In genomic region chr20:36040571-36040970, GRCh38 we compare ENCODE assay signal across 22 cellular contexts.
"Had no signal": no experiment of that assay in that cellular context is flagged by ENCODE, and none has a peak within 500 bp of the region (broad histone marks: within the 10 kb centered on the region; RNA-seq: fewer than 3 reads in every experiment).

No MANE protein-coding gene starts in this region.

- H3K4me3 ChIP-seq: lower lobe of right lung, right lobe of liver, skin epidermis, stomach, vagina had no signal

- FAIRE-seq: astrocyte, kidney had no signal

- H3K4me1 ChIP-seq: lower lobe of right lung, right lobe of liver, vagina had no signal

- H3K36me3 ChIP-seq: right lobe of liver, vagina had no signal

- H3K9me3 ChIP-seq: lower lobe of right lung, right lobe of liver, stomach, vagina had no signal

- H3K27ac ChIP-seq: lower lobe of right lung, right lobe of liver, skin epidermis, stomach, vagina had no signal

- DNase-seq: activated CD4-positive, alpha-beta memory T cell treated with anti-CD3 and anti-CD28 coated beads for 36 hours; activated CD4-positive, alpha-beta T cell treated with anti-CD3 and anti-CD28 coated beads for 48 hours; activated naive CD4-positive, alpha-beta T cell treated with Interleukin-2 at 50 U/mL for 16 hours; activated naive CD8-positive, alpha-beta T cell treated with anti-CD3 and anti-CD28 coated beads for 36 hours; activated T-cell treated with anti-CD3 and anti-CD28 coated beads, Interleukin-2, amount 50 U/mL, for 48 hours; central memory CD4-positive, alpha-beta T cell; dermis blood vessel endothelial cell; effector CD8-positive, alpha-beta T cell; erythroblast; foreskin fibroblast; kidney; lower lobe of right lung; naive B cell; occipital lobe; right lobe of liver; stimulated activated CD4-positive, alpha-beta T cell treated with anti-CD3 and anti-CD28 coated beads, Interleukin-1b, Interleukin-23, amount 100 ng/mL, for 48 hours; stomach; trophoblast cell had no signal

- ATAC-seq: left lobe of liver, right lobe of liver had no signal

- H3K27me3 ChIP-seq: right lobe of liver, stomach, vagina had no signal
